ENCODE assay signal across 9 cellular contexts in genomic region chr15:99731336-99732267, GRCh38. TPM values are rescaled to one million over a fixed set of nuclear protein-coding genes. Genes with fewer than 3 reads are reported as not detected.
DNase-seq lines count a peak whose midpoint lies in the region; ATAC-seq and TF ChIP-seq lines count a peak whose summit lies in the region.
"Had no signal": no experiment of that assay in that cellular context is flagged by ENCODE, and none has a peak within 500 bp of the region (broad histone marks: within the 10 kb centered on the region; RNA-seq: fewer than 3 reads in every experiment).

No MANE protein-coding gene starts in this region.

- no peak overlapping the region for H2AFZ ChIP-seq in H9 (ENCODE audit: low read length)
- peak overlapping the region; percentile 82 for H2AFZ ChIP-seq in hepatocyte

- H3K18ac ChIP-seq in H9 (ENCODE audit: insufficient read length, low read depth, low read length) = no peak overlapping the region

- H3K9me3 ChIP-seq in H9 (ENCODE audit: control insufficient read depth, low read depth, low read length) (no peaks in the 10 kb centered on the region), hepatocyte (ENCODE audit: low read depth) (no peaks in the 10 kb centered on the region), gastrocnemius medialis (no peaks in the 10 kb centered on the region)

- H3K23ac ChIP-seq in H9 (ENCODE audit: insufficient read length, low read depth, low read length) = no peak overlapping the region

- H3K4me3 ChIP-seq in hepatocyte (peak overlapping the region; percentile 73), gastrocnemius medialis (peak overlapping the region; percentile 76 to 98 (median 84))

- no peak overlapping the region for H3K9ac ChIP-seq in H9 (ENCODE audit: extremely low read depth, insufficient read length, low read length)

- no peak overlapping the region for H4K5ac ChIP-seq in H9 (ENCODE audit: insufficient read length, low read depth, low read length)

- ATAC-seq in activated T-helper 17 cell treated with anti-CD3 and anti-CD28 coated beads, Interleukin-2, amount 50 U/mL, for 72 hours (replicated peaks) = no peak
- ATAC-seq in gastrocnemius medialis (no peak), GM21786 (IDR thresholded peaks at IDR 0.05; ENCODE audit: unreplicated experiment) (no peak)

- no peak overlapping the region for H2BK12ac ChIP-seq in H9 (ENCODE audit: insufficient read length, low read depth, low read length)

- in situ Hi-C loops in gastrocnemius medialis (cut with MboI; ENCODE audit: low sequenced_read_pairs in 4 of 4) = loop anchor here in 2 of 4 donors (25.0 kb wide), 1 partner anchor 619 kb away; the partner anchor contains the start of gene SYNM (in 2 of the 2)

- H3K9me2 ChIP-seq in hepatocyte (replicated peaks; ENCODE audit: insufficient read depth) = no peaks in the 10 kb centered on the region

- no peak overlapping the region for H2AK5ac ChIP-seq in H9 (ENCODE audit: insufficient read length, low read length)

- no peak overlapping the region for H2BK5ac ChIP-seq in H9 (ENCODE audit: insufficient read length, low read length)

- peak overlapping the region; percentile 68 to 87 for H3K4me3 Mint-ChIP-seq in H9
- H3K4me3 Mint-ChIP-seq in activated T-helper 17 cell treated with anti-CD3 and anti-CD28 coated beads, Interleukin-2, amount 50 U/mL, for 72 hours = peak overlapping the region; percentile 66

- H3K4me1 Mint-ChIP-seq in H9 = peaks cover 26 to 34% of the 10 kb centered on the region in 2 experiments
- peaks cover 4% of the 10 kb centered on the region for H3K4me1 Mint-ChIP-seq in activated T-helper 17 cell treated with anti-CD3 and anti-CD28 coated beads, Interleukin-2, amount 50 U/mL, for 72 hours

- H3K4me1 ChIP-seq in H9 (ENCODE audit: insufficient read depth, low read length) (no peaks in the 10 kb centered on the region), hepatocyte (ENCODE audit: insufficient read depth) (peaks cover 15% of the 10 kb centered on the region), gastrocnemius medialis (peaks cover 38 to 46% of the 10 kb centered on the region in 2 donors)

- peak; percentile 60 for DNase-seq in H9
- DNase-seq in hepatocyte (ENCODE audit: low spot score) = no peak
- DNase-seq in gastrocnemius medialis = no peak
- DNase-seq in HCEC 1CT = no peak
- DNase-seq in activated effector memory CD4-positive, alpha-beta T cell treated with anti-CD3 and anti-CD28 coated beads, Interleukin-2, amount 50 U/mL, for 16 hours = no peak
- no peak for DNase-seq in hippocampal formation (lab: John Stamatoyannopoulos, UW)
- DNase-seq: SW 1271 had no signal

- no peak overlapping the region for H4K91ac ChIP-seq in H9 (ENCODE audit: insufficient read length, low read depth, low read length)

- H3K36me3 Mint-ChIP-seq in H9 (ENCODE audit: insufficient read depth in 1 of 3, low read depth in 3 of 3) = peaks cover 5 to 22% (median 6%) of the 10 kb centered on the region in 3 experiments; a peak in 6 of 7 replicates
- H3K36me3 Mint-ChIP-seq in activated T-helper 17 cell treated with anti-CD3 and anti-CD28 coated beads, Interleukin-2, amount 50 U/mL, for 72 hours (ENCODE audit: low read depth) = peaks cover 5% of the 10 kb centered on the region

- no peaks in the 10 kb centered on the region for H3K79me1 ChIP-seq in H9 (ENCODE audit: insufficient read depth, low read depth, low read length, poor library complexity, severe bottlenecking)

- no peak overlapping the region for H2BK15ac ChIP-seq in H9 (ENCODE audit: low read depth, low read length)

- WGBS in H9 (ENCODE audit: extremely low coverage, insufficient read length, low lambda C conversion rate) = no CpG with 5 or more reads among the region's 30 CpGs
- 68% methylated on average over 30 of the region's 30 CpGs for WGBS in hepatocyte (ENCODE audit: low lambda C conversion rate, missing lambda C conversion rate)

- H3K23me2 ChIP-seq in H9 (ENCODE audit: insufficient read length, low read depth, low read length, poor library complexity, severe bottlenecking) = peaks cover 16% of the 10 kb centered on the region

- intact Hi-C loops in gastrocnemius medialis (cut with DNase I; ENCODE audit: low total_unique reads) = loop anchor here (2.0 to 10.0 kb wide), 5 partner anchors 13 to 607 kb away; partner anchors contain the start of gene MEF2A

- peak overlapping the region; percentile 92 for H3K4me2 ChIP-seq in H9 (ENCODE audit: insufficient read depth, insufficient read length, low read length)
- H3K4me2 ChIP-seq in hepatocyte = peak overlapping the region; percentile 99

- no peak overlapping the region for H3K4ac ChIP-seq in H9 (ENCODE audit: low read depth, low read length)

- no peak overlapping the region for H2BK120ac ChIP-seq in H9 (ENCODE audit: low read depth, low read length, poor library complexity, severe bottlenecking)

- H3K27ac ChIP-seq in H9 (ENCODE audit: insufficient read length, low read depth, low read length) (no peak overlapping the region), hepatocyte (peak overlapping the region; percentile 71), gastrocnemius medialis (peak overlapping the region; percentile 85 to 94 (median 90))

- H3K56ac ChIP-seq in H9 (ENCODE audit: insufficient read length, low read depth, low read length) = no peak overlapping the region

- no peak overlapping the region for H2BK20ac ChIP-seq in H9 (ENCODE audit: low read depth, low read length, poor library complexity, severe bottlenecking)

- no peaks in the 10 kb centered on the region for H4K20me1 ChIP-seq in H9 (ENCODE audit: control insufficient read depth, insufficient read depth, insufficient read length)
- H4K20me1 ChIP-seq in hepatocyte (ENCODE audit: insufficient read depth, poor library complexity, severe bottlenecking) = no peaks in the 10 kb centered on the region

- no peak overlapping the region for H4K8ac ChIP-seq in H9 (replicated peaks; ENCODE audit: insufficient read length, low read depth, low read length)

- H3K79me2 ChIP-seq in H9 (ENCODE audit: insufficient read depth, low read length) = no peaks in the 10 kb centered on the region
- H3K79me2 ChIP-seq in hepatocyte = peaks cover 11% of the 10 kb centered on the region

- H3K27ac Mint-ChIP-seq in H9 = peak overlapping the region in 2 of 3 experiments; percentile 4 to 14; a peak in 2 of 7 replicates
- H3K27ac Mint-ChIP-seq in activated T-helper 17 cell treated with anti-CD3 and anti-CD28 coated beads, Interleukin-2, amount 50 U/mL, for 72 hours = no peak overlapping the region

- H3K9me3 Mint-ChIP-seq in H9 = peaks cover 0 to 1% of the 10 kb centered on the region in 2 experiments; a peak in 1 of 5 replicates
- H3K9me3 Mint-ChIP-seq in activated T-helper 17 cell treated with anti-CD3 and anti-CD28 coated beads, Interleukin-2, amount 50 U/mL, for 72 hours = no peaks in the 10 kb centered on the region

- no peak overlapping the region for H3K14ac ChIP-seq in H9 (ENCODE audit: insufficient read depth, low read length)

- no peak for TF ChIP-seq POLR2A in gastrocnemius medialis (IDR thresholded peaks at IDR 0.05)

- H3K36me3 ChIP-seq in hepatocyte (replicated peaks; ENCODE audit: insufficient read depth, low read depth) (no peaks in the 10 kb centered on the region), gastrocnemius medialis (no peaks in the 10 kb centered on the region)

- no peak overlapping the region for H3T11ph ChIP-seq in H9 (ENCODE audit: low read length)

- TF ChIP-seq CTCF in H9 (conservative IDR thresholded peaks at IDR 0.05) (no peak), hepatocyte (IDR thresholded peaks at IDR 0.05; ENCODE audit: poor library complexity) (no peak), gastrocnemius medialis (IDR thresholded peaks at IDR 0.05 in 4 of 5, conservative IDR thresholded peaks at IDR 0.05 in 1 of 5) (no peak)

- H3K27me3 ChIP-seq in H9 (ENCODE audit: insufficient read depth, low read length) = no peaks in the 10 kb centered on the region
- no peaks in the 10 kb centered on the region for H3K27me3 ChIP-seq in hepatocyte
- H3K27me3 ChIP-seq in gastrocnemius medialis = no peaks in the 10 kb centered on the region

- H3K27me3 Mint-ChIP-seq in H9 (ENCODE audit: low read depth) = peaks cover 10% of the 10 kb centered on the region
- no peaks in the 10 kb centered on the region for H3K27me3 Mint-ChIP-seq in activated T-helper 17 cell treated with anti-CD3 and anti-CD28 coated beads, Interleukin-2, amount 50 U/mL, for 72 hours

RNA-seq across cellular contexts. Expression of gene LYSMD4, which starts 1.6 kb away (rescaled TPM):
- 9.3 and 10.0 TPM in 2 replicates for total RNA-seq in H9 (2021)
- 1 to 10 TPM; 3.7 to 4.2 TPM for total RNA-seq in activated T-helper 17 cell treated with anti-CD3 and anti-CD28 coated beads, Interleukin-2, amount 50 U/mL, for 72 hours
- 7.7 and 12.8 TPM in 2 replicates for total RNA-seq in hepatocyte
- 9.0 and 15.4 TPM in 2 replicates for polyA plus RNA-seq in hepatocyte
- 10 to 100 TPM in 2 of 4 donors, 1 to 10 TPM in 2; 5.1 to 15.8 (median 11.9) TPM for total RNA-seq in gastrocnemius medialis
